Comparison of ENCODE assay signal across 33 cellular contexts in genomic region chr3:123048480-123049237, GRCh38. TPM values are rescaled to one million over a fixed set of nuclear protein-coding genes. Genes with fewer than 3 reads are reported as not detected.
DNase-seq lines count a peak whose midpoint lies in the region; ATAC-seq lines count a peak whose summit lies in the region.
"Had no signal": no experiment of that assay in that cellular context is flagged by ENCODE, and none has a peak within 500 bp of the region (broad histone marks: within the 10 kb centered on the region; RNA-seq: fewer than 3 reads in every experiment).

No MANE protein-coding gene starts in this region.

- no peak for ATAC-seq in HG03039 (IDR thresholded peaks at IDR 0.05; ENCODE audit: unreplicated experiment)
- ATAC-seq: body of pancreas, gastroesophageal sphincter, Panc1 had no signal

- no peak overlapping the region for H4K8ac ChIP-seq in trophoblast cell (ENCODE audit: low read depth, low read length)

- H2BK12ac ChIP-seq in trophoblast cell (ENCODE audit: low read length) = no peak overlapping the region

- no peak overlapping the region for H3K4me3 ChIP-seq in trophoblast cell (ENCODE audit: low read depth, low read length)
- H3K4me3 ChIP-seq: body of pancreas, gastroesophageal sphincter, tibial nerve had no signal

- peak overlapping the region; percentile 7 for H2BK5ac ChIP-seq in trophoblast cell (ENCODE audit: low read depth, low read length, poor library complexity)

- peaks cover 5% of the 10 kb centered on the region for H3K79me1 ChIP-seq in trophoblast cell (ENCODE audit: low read length)

- H3K79me2 ChIP-seq in trophoblast cell (ENCODE audit: control insufficient read depth, insufficient read depth, low read length, poor library complexity) = no peaks in the 10 kb centered on the region

- H3K14ac ChIP-seq in trophoblast cell (ENCODE audit: low read length) = peak overlapping the region; percentile 19

- DNase-seq in ELF-1 (ENCODE audit: low read depth, low spot score) (peak; percentile 24), UCSD-AML1 (lab: John Stamatoyannopoulos, UW; ENCODE audit: unreplicated experiment) (peak; percentile 72), islet precursor cell (peak; percentile 76), trophoblast cell (peak in 1 of 2 donors; percentile 40), NOMO-1 treated with DMSO at 0.1 percent for 48 hours (lab: John Stamatoyannopoulos, UW; ENCODE audit: unreplicated experiment) (no peak), cortex of kidney (lab: John Stamatoyannopoulos, UW) (no peak)
- DNase-seq: activated CD4-positive, alpha-beta T cell treated with anti-CD3 and anti-CD28 coated beads, Interleukin-2, amount 50 U/mL, for 48 hours; activated CD8-positive, alpha-beta memory T cell treated with anti-CD3 and anti-CD28 coated beads, Interleukin-2, amount 50 U/mL, for 48 hours; activated naive CD4-positive, alpha-beta T cell treated with anti-CD3 and anti-CD28 coated beads, Interleukin-2, amount 10 ng/mL, durations not matched to agents 7 days and 5 days; body of pancreas; C1 segment of cervical spinal cord; cerebellar nuclear complex; DMS79; GDM1; H9; hippocampal formation; Kasumi-1; midbrain; naive B cell; NCI-H1417; NCI-H2081; NCI-H2227 treated with DMSO at 0.1 percent for 48 hours; NCI-H69; SHP77 treated with DMSO at 0.1 percent for 48 hours; stimulated activated CD4-positive, alpha-beta T cell treated with anti-CD3 and anti-CD28 coated beads, Interleukin-4, amount 100 ng/mL, for 24 hours; T1000 had no signal

- H3K4ac ChIP-seq in trophoblast cell (ENCODE audit: low read depth, low read length) = no peak overlapping the region

- H3K27ac ChIP-seq in trophoblast cell (ENCODE audit: low read depth, low read length) = peak overlapping the region; percentile 50
- H3K27ac ChIP-seq: body of pancreas, gastroesophageal sphincter, neutrophil, tibial nerve had no signal

- WGBS in trophoblast cell (ENCODE audit: extremely low coverage, insufficient coverage, insufficient read length) = no CpG with 5 or more reads among the region's 13 CpGs

- H3K27me3 ChIP-seq in trophoblast cell (ENCODE audit: insufficient read depth, low read length) = no peaks in the 10 kb centered on the region
- H3K27me3 ChIP-seq: body of pancreas, gastroesophageal sphincter had no signal

- no peak overlapping the region for H2AFZ ChIP-seq in trophoblast cell (ENCODE audit: insufficient read depth, low read length, poor library complexity)

- H3K4me2 ChIP-seq in trophoblast cell (ENCODE audit: low read length) = no peak overlapping the region

- no peak overlapping the region for H3K9ac ChIP-seq in trophoblast cell (ENCODE audit: low read length)

- H3K9me3 ChIP-seq in trophoblast cell (ENCODE audit: insufficient read depth, low read depth, low read length) = no peaks in the 10 kb centered on the region
- H3K9me3 ChIP-seq: body of pancreas, gastroesophageal sphincter, neutrophil, tibial nerve had no signal

- no peak overlapping the region for H4K12ac ChIP-seq in trophoblast cell (ENCODE audit: low read depth, low read length)

- H3K4me1 ChIP-seq in trophoblast cell (ENCODE audit: control insufficient read depth in 1 of 2, insufficient read depth in 2 of 2, low read length in 2 of 2) = peaks cover 16 to 32% of the 10 kb centered on the region in 2 experiments
- H3K4me1 ChIP-seq: gastroesophageal sphincter, tibial nerve had no signal

- H2AK5ac ChIP-seq in trophoblast cell (ENCODE audit: low read length) = no peak overlapping the region

- no peak overlapping the region for H3K23ac ChIP-seq in trophoblast cell (ENCODE audit: low read length)

- no peaks in the 10 kb centered on the region for H3K36me3 ChIP-seq in trophoblast cell (ENCODE audit: control insufficient read depth in 1 of 2, insufficient read depth in 2 of 2, low read length in 2 of 2)
- H3K36me3 ChIP-seq: gastroesophageal sphincter, neutrophil, tibial nerve had no signal

- peak overlapping the region; percentile 1 for H2BK120ac ChIP-seq in trophoblast cell (ENCODE audit: insufficient read depth, low read length, poor library complexity)

- H4K91ac ChIP-seq in trophoblast cell (ENCODE audit: low read depth, low read length) = peak overlapping the region; percentile 53

- H3K18ac ChIP-seq in trophoblast cell (ENCODE audit: low read length) = no peak overlapping the region

RNA-seq across cellular contexts. Expression of gene PDIA5, which starts 18.2 kb away (rescaled TPM):
- 77.0 and 78.2 TPM in 2 replicates for polyA plus RNA-seq in trophoblast cell (2013)

RNA-seq across cellular contexts. Expression of gene SEMA5B, which starts 21.1 kb away (rescaled TPM):
- 8.9 and 9.2 TPM in 2 replicates for polyA plus RNA-seq in trophoblast cell (2013)
- polyA plus RNA-seq: AG04450, fibroblast of lung had no signal

Comparison
In these comparisons a context has a peak if more than half of its experiments do, and no peak if none do; other contexts are left out.
1. DNase-seq: peak in ELF-1 (single experiment), UCSD-AML1 (single experiment) and islet precursor cell (single experiment); none in NOMO-1 treated with DMSO at 0.1 percent for 48 hours (single experiment) and cortex of kidney (single experiment).